In the genomic region with DNA sequence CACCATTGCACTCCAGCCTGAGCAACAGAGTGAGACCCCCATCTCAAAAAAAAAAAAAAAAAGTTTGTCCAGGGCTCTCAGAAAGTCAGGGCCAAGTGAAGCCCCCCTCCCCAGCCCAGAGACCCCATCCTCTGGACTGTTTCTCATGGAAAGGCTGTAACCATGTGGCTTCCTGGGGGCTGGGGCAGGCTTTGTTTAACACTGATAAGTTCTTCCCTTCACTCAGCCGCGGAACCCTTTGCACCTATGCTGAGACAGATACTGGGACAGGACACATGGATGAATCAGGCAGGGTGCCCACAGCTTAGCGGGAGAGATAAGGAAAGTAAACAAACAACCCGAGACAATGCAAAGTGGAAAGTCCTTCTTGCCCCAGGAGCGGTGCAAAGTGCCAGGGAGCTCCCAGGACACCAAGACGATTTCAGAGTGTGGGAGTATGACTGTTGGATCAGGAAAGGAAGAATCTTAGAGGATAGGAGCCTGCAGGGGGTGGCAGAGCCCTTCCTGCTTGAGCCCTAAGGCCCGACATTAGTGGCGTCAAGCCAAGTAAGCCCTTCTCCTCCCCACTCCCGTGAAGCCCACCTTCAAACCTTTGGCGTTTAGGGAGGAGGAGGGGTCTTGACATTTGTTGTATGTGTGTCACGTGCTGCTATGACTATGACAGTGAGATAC, we compare ENCODE assay signal across 1 cellular context.
TF ChIP-seq lines count a peak whose summit lies in the region.

No MANE protein-coding gene starts in this region.

TF ChIP-seq in HEK293, 187 proteins besides CTCF, POLR2A, EP300 and RAD21 (continued from another document and continues in another):
- TF ChIP-seq, protein P1, sequence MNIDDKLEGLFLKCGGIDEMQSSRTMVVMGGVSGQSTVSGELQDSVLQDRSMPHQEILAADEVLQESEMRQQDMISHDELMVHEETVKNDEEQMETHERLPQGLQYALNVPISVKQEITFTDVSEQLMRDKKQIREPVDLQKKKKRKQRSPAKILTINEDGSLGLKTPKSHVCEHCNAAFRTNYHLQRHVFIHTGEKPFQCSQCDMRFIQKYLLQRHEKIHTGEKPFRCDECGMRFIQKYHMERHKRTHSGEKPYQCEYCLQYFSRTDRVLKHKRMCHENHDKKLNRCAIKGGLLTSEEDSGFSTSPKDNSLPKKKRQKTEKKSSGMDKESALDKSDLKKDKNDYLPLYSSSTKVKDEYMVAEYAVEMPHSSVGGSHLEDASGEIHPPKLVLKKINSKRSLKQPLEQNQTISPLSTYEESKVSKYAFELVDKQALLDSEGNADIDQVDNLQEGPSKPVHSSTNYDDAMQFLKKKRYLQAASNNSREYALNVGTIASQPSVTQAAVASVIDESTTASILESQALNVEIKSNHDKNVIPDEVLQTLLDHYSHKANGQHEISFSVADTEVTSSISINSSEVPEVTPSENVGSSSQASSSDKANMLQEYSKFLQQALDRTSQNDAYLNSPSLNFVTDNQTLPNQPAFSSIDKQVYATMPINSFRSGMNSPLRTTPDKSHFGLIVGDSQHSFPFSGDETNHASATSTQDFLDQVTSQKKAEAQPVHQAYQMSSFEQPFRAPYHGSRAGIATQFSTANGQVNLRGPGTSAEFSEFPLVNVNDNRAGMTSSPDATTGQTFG (tag by site-specific recombination; IDR thresholded peaks at IDR 0.05; ENCODE audit: borderline replicate concordance) = no peak
- TF ChIP-seq ZNF266 (tag by site-specific recombination; IDR thresholded peaks at IDR 0.05; ENCODE audit: low read depth) (no peak), ZNF792 (tag by site-specific recombination; IDR thresholded peaks at IDR 0.05) (no peak), ZNF416 (tag by site-specific recombination; IDR thresholded peaks at IDR 0.05) (no peak), ZNF2 (tag by site-specific recombination; IDR thresholded peaks at IDR 0.05) (no peak), ZBTB17 (tag by site-specific recombination; IDR thresholded peaks at IDR 0.05) (peak; percentile 98), ZNF544 (tag by site-specific recombination; IDR thresholded peaks at IDR 0.05) (no peak), ZNF596 (tag by site-specific recombination; IDR thresholded peaks at IDR 0.05) (no peak), BCL11A (tag by site-specific recombination; IDR thresholded peaks at IDR 0.05; ENCODE audit: low read depth) (no peak), OSR2 (tag by site-specific recombination; IDR thresholded peaks at IDR 0.05) (peak; percentile 84), ZNF132 (tag by site-specific recombination; IDR thresholded peaks at IDR 0.05; ENCODE audit: borderline replicate concordance) (no peak), KLF10 (tag by site-specific recombination; IDR thresholded peaks at IDR 0.05) (no peak), ZNF146 (tag by site-specific recombination; IDR thresholded peaks at IDR 0.05) (no peak), ZSCAN30 (tag by site-specific recombination; IDR thresholded peaks at IDR 0.05) (no peak), ZNF138 (tag by site-specific recombination; IDR thresholded peaks at IDR 0.05; ENCODE audit: borderline replicate concordance) (no peak), ZFHX2 (tag by site-specific recombination; conservative IDR thresholded peaks at IDR 0.05) (peak; percentile 57), REPIN1 (tag by site-specific recombination; IDR thresholded peaks at IDR 0.05; ENCODE audit: low read depth) (no peak), ZNF830 (tag by site-specific recombination; IDR thresholded peaks at IDR 0.05; ENCODE audit: low read depth) (no peak), SCRT1 (tag by site-specific recombination; IDR thresholded peaks at IDR 0.05; ENCODE audit: borderline replicate concordance) (no peak), ZNF274 (IDR thresholded peaks at IDR 0.05; ENCODE audit: low read length) (no peak), ZNF274 (tag by site-specific recombination; IDR thresholded peaks at IDR 0.05; ENCODE audit: borderline replicate concordance) (no peak), ZNF555 (tag by site-specific recombination; conservative IDR thresholded peaks at IDR 0.05) (no peak), ZNF585B (tag by site-specific recombination; IDR thresholded peaks at IDR 0.05) (no peak), ZNF19 (tag by site-specific recombination; IDR thresholded peaks at IDR 0.05; ENCODE audit: low read depth) (no peak), MZF1 (tag by site-specific recombination; IDR thresholded peaks at IDR 0.05; ENCODE audit: borderline replicate concordance) (no peak), ZNF214 (tag by site-specific recombination; IDR thresholded peaks at IDR 0.05; ENCODE audit: borderline replicate concordance) (no peak), ZNF777 (tag by site-specific recombination; IDR thresholded peaks at IDR 0.05; ENCODE audit: borderline replicate concordance) (no peak), ZNF350 (tag by site-specific recombination; IDR thresholded peaks at IDR 0.05) (no peak), BCL11B (tag by site-specific recombination; IDR thresholded peaks at IDR 0.05; ENCODE audit: low read depth) (no peak), RBAK (tag by site-specific recombination; IDR thresholded peaks at IDR 0.05) (no peak), ZNF121 (tag by site-specific recombination; IDR thresholded peaks at IDR 0.05) (no peak), HOXD13 (CRISPR knock-in tag; IDR thresholded peaks at IDR 0.05; ENCODE audit: borderline replicate concordance) (no peak), KLF7 (tag by site-specific recombination; IDR thresholded peaks at IDR 0.05; ENCODE audit: borderline replicate concordance) (no peak), ZNF23 (tag by site-specific recombination; IDR thresholded peaks at IDR 0.05; ENCODE audit: borderline replicate concordance) (no peak)
- TF ChIP-seq, protein P2, sequence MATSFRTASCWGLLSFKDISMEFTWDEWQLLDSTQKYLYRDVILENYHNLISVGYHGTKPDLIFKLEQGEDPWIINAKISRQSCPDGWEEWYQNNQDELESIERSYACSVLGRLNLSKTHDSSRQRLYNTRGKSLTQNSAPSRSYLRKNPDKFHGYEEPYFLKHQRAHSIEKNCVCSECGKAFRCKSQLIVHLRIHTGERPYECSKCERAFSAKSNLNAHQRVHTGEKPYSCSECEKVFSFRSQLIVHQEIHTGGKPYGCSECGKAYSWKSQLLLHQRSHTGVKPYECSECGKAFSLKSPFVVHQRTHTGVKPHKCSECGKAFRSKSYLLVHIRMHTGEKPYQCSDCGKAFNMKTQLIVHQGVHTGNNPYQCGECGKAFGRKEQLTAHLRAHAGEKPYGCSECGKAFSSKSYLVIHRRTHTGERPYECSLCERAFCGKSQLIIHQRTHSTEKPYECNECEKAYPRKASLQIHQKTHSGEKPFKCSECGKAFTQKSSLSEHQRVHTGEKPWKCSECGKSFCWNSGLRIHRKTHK (tag by site-specific recombination; IDR thresholded peaks at IDR 0.05) = no peak
- TF ChIP-seq, protein P3, sequence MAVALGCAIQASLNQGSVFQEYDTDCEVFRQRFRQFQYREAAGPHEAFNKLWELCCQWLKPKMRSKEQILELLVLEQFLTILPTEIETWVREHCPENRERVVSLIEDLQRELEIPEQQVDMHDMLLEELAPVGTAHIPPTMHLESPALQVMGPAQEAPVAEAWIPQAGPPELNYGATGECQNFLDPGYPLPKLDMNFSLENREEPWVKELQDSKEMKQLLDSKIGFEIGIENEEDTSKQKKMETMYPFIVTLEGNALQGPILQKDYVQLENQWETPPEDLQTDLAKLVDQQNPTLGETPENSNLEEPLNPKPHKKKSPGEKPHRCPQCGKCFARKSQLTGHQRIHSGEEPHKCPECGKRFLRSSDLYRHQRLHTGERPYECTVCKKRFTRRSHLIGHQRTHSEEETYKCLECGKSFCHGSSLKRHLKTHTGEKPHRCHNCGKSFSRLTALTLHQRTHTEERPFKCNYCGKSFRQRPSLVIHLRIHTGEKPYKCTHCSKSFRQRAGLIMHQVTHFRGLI (tag by site-specific recombination; IDR thresholded peaks at IDR 0.05) = no peak
- TF ChIP-seq, protein P4, sequence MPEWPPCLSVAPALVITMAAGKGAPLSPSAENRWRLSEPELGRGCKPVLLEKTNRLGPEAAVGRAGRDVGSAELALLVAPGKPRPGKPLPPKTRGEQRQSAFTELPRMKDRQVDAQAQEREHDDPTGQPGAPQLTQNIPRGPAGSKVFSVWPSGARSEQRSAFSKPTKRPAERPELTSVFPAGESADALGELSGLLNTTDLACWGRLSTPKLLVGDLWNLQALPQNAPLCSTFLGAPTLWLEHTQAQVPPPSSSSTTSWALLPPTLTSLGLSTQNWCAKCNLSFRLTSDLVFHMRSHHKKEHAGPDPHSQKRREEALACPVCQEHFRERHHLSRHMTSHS (tag by site-specific recombination; IDR thresholded peaks at IDR 0.05) = no peak
- TF ChIP-seq, protein P5, sequence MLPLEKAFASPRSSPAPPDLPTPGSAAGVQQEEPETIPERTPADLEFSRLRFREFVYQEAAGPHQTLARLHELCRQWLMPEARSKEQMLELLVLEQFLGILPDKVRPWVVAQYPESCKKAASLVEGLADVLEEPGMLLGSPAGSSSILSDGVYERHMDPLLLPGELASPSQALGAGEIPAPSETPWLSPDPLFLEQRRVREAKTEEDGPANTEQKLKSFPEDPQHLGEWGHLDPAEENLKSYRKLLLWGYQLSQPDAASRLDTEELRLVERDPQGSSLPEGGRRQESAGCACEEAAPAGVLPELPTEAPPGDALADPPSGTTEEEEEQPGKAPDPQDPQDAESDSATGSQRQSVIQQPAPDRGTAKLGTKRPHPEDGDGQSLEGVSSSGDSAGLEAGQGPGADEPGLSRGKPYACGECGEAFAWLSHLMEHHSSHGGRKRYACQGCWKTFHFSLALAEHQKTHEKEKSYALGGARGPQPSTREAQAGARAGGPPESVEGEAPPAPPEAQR (tag by site-specific recombination; IDR thresholded peaks at IDR 0.05) = no peak
- TF ChIP-seq, protein P6, sequence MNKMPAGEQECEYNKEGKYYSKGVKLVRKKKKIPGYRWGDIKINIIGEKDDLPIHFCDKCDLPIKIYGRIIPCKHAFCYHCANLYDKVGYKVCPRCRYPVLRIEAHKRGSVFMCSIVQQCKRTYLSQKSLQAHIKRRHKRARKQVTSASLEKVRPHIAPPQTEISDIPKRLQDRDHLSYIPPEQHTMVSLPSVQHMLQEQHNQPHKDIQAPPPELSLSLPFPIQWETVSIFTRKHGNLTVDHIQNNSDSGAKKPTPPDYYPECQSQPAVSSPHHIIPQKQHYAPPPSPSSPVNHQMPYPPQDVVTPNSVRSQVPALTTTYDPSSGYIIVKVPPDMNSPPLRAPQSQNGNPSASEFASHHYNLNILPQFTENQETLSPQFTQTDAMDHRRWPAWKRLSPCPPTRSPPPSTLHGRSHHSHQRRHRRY (tag by site-specific recombination; IDR thresholded peaks at IDR 0.05) = no peak
- TF ChIP-seq, protein P7, sequence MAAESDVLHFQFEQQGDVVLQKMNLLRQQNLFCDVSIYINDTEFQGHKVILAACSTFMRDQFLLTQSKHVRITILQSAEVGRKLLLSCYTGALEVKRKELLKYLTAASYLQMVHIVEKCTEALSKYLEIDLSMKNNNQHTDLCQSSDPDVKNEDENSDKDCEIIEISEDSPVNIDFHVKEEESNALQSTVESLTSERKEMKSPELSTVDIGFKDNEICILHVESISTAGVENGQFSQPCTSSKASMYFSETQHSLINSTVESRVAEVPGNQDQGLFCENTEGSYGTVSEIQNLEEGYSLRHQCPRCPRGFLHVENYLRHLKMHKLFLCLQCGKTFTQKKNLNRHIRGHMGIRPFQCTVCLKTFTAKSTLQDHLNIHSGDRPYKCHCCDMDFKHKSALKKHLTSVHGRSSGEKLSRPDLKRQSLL (tag by site-specific recombination; IDR thresholded peaks at IDR 0.05) = no peak
- TF ChIP-seq, protein P8, sequence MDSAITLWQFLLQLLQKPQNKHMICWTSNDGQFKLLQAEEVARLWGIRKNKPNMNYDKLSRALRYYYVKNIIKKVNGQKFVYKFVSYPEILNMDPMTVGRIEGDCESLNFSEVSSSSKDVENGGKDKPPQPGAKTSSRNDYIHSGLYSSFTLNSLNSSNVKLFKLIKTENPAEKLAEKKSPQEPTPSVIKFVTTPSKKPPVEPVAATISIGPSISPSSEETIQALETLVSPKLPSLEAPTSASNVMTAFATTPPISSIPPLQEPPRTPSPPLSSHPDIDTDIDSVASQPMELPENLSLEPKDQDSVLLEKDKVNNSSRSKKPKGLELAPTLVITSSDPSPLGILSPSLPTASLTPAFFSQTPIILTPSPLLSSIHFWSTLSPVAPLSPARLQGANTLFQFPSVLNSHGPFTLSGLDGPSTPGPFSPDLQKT (IDR thresholded peaks at IDR 0.05; ENCODE audit: borderline replicate concordance, low read depth, low read length) = no peak
- TF ChIP-seq, protein P9, sequence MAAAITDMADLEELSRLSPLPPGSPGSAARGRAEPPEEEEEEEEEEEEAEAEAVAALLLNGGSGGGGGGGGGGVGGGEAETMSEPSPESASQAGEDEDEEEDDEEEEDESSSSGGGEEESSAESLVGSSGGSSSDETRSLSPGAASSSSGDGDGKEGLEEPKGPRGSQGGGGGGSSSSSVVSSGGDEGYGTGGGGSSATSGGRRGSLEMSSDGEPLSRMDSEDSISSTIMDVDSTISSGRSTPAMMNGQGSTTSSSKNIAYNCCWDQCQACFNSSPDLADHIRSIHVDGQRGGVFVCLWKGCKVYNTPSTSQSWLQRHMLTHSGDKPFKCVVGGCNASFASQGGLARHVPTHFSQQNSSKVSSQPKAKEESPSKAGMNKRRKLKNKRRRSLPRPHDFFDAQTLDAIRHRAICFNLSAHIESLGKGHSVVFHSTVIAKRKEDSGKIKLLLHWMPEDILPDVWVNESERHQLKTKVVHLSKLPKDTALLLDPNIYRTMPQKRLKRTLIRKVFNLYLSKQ (tag by site-specific recombination; IDR thresholded peaks at IDR 0.05; ENCODE audit: borderline replicate concordance) = no peak
- TF ChIP-seq, protein P10, sequence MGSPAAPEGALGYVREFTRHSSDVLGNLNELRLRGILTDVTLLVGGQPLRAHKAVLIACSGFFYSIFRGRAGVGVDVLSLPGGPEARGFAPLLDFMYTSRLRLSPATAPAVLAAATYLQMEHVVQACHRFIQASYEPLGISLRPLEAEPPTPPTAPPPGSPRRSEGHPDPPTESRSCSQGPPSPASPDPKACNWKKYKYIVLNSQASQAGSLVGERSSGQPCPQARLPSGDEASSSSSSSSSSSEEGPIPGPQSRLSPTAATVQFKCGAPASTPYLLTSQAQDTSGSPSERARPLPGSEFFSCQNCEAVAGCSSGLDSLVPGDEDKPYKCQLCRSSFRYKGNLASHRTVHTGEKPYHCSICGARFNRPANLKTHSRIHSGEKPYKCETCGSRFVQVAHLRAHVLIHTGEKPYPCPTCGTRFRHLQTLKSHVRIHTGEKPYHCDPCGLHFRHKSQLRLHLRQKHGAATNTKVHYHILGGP (tag by site-specific recombination; IDR thresholded peaks at IDR 0.05) = no peak
- TF ChIP-seq, protein P11, sequence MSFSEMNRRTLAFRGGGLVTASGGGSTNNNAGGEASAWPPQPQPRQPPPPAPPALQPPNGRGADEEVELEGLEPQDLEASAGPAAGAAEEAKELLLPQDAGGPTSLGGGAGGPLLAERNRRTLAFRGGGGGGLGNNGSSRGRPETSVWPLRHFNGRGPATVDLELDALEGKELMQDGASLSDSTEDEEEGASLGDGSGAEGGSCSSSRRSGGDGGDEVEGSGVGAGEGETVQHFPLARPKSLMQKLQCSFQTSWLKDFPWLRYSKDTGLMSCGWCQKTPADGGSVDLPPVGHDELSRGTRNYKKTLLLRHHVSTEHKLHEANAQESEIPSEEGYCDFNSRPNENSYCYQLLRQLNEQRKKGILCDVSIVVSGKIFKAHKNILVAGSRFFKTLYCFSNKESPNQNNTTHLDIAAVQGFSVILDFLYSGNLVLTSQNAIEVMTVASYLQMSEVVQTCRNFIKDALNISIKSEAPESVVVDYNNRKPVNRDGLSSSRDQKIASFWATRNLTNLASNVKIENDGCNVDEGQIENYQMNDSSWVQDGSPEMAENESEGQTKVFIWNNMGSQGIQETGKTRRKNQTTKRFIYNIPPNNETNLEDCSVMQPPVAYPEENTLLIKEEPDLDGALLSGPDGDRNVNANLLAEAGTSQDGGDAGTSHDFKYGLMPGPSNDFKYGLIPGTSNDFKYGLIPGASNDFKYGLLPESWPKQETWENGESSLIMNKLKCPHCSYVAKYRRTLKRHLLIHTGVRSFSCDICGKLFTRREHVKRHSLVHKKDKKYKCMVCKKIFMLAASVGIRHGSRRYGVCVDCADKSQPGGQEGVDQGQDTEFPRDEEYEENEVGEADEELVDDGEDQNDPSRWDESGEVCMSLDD (tag by site-specific recombination; IDR thresholded peaks at IDR 0.05) = peak; percentile 43; the same call in 1 of the 2 replicates
